In the genomic region with DNA sequence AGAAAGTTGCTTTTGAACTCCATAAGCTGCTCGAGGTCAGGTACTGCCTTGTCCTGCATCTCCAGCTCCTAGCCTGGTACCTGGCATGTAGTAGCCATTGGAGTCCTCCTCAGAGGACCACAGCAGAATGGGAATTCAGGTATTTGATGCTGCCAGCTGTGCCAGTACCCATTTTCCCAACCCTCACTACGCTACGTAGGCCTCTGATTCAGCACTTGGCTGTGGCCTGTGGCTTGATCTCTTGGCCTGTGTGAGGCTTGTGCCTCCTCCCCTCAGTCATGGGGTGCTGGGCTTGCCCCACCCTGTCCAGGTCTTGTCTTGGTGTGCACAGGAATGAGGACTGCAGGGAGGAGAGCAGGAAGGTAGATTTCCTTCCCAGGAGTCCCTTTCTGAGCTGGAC, we compare ENCODE assay signal across 8 cellular contexts. TPM values are rescaled to one million over a fixed set of nuclear protein-coding genes. Genes with fewer than 3 reads are reported as not detected.
DNase-seq lines count a peak whose midpoint lies in the region; ATAC-seq and TF ChIP-seq lines count a peak whose summit lies in the region.

No MANE protein-coding gene starts in this region.

- peak in 2 of 7 experiments; percentile 36 to 42 for DNase-seq in CD8-positive, alpha-beta T cell
- DNase-seq in activated CD8-positive, alpha-beta memory T cell treated with anti-CD3 and anti-CD28 coated beads, Interleukin-2, amount 50 U/mL, for 48 hours = peak; percentile 68
- DNase-seq in NCI-H1694 treated with DMSO at 0.1 percent for 48 hours (lab: John Stamatoyannopoulos, UW) = no peak
- DNase-seq in NCI-H2107 treated with DMSO at 0.1 percent for 48 hours (lab: John Stamatoyannopoulos, UW; ENCODE audit: unreplicated experiment) = no peak
- no peak for DNase-seq in NCI-H345 (lab: John Stamatoyannopoulos, UW)

- peaks cover 63% of the 10 kb centered on the region for H3K4me1 Mint-ChIP-seq in CD8-positive, alpha-beta T cell (ENCODE audit: low read depth)

- peak overlapping the region; percentile 63 for H3K4me3 Mint-ChIP-seq in CD8-positive, alpha-beta T cell

- intact Hi-C loops in CD8-positive, alpha-beta T cell (cut with DNase I, micrococcal nuclease) = loop anchor here in 1 of 2 experiments (1.0 kb wide), 1 partner anchor 10 kb away; no protein-coding TSS in a partner anchor

- peaks cover 61% of the 10 kb centered on the region for H3K36me3 Mint-ChIP-seq in CD8-positive, alpha-beta T cell

- CTCF ChIA-PET in CD8-positive, alpha-beta T cell (lab: Charles Lee) = interaction anchor here (3.3 kb wide), 1 partner anchor 9 kb away, joined by 18 read pairs; no protein-coding TSS in a partner anchor

- H3K27ac Mint-ChIP-seq in CD8-positive, alpha-beta T cell = peak overlapping the region; percentile 77

- H3K27me3 ChIP-seq in CD8-positive, alpha-beta T cell (ENCODE audit: insufficient read depth, low read length) = no peaks in the 10 kb centered on the region
- H3K27me3 ChIP-seq in iPS-18a (ENCODE audit: control insufficient read depth, insufficient read depth, low read length) = no peaks in the 10 kb centered on the region

- H3K4me3 ChIP-seq in CD8-positive, alpha-beta T cell (ENCODE audit: low read depth, low read length) = no peak overlapping the region
- no peak overlapping the region for H3K4me3 ChIP-seq in iPS-18a (ENCODE audit: low read length)

- TF ChIP-seq CTCF in CD8-positive, alpha-beta T cell (IDR thresholded peaks at IDR 0.05) = no peak

- peaks cover 6% of the 10 kb centered on the region for H3K36me3 ChIP-seq in CD8-positive, alpha-beta T cell (ENCODE audit: insufficient read depth, low read length)
- H3K36me3 ChIP-seq in iPS-18a (ENCODE audit: control insufficient read depth, low read depth, low read length) = peaks cover 11% of the 10 kb centered on the region

- POLR2A ChIA-PET in CD8-positive, alpha-beta T cell (lab: Charles Lee) = interaction anchor here (1.0 to 1.1 kb wide), 2 partner anchors 9 to 13 kb away, joined by 3 read pairs; no protein-coding TSS in a partner anchor

- no peak overlapping the region for H3K9ac ChIP-seq in iPS-18a (ENCODE audit: low read length)

- no peaks in the 10 kb centered on the region for H3K27me3 Mint-ChIP-seq in CD8-positive, alpha-beta T cell (ENCODE audit: low read depth)

- H3K9me3 ChIP-seq in CD8-positive, alpha-beta T cell (ENCODE audit: low read length) = no peaks in the 10 kb centered on the region
- no peaks in the 10 kb centered on the region for H3K9me3 ChIP-seq in iPS-18a (ENCODE audit: control insufficient read depth, low read depth, low read length)

- H3K27ac ChIP-seq in CD8-positive, alpha-beta T cell (ENCODE audit: low read depth, low read length) = no peak overlapping the region
- H3K27ac ChIP-seq in iPS-18a (ENCODE audit: low read length) = peak overlapping the region; percentile 15

- H3K4me1 ChIP-seq in CD8-positive, alpha-beta T cell (ENCODE audit: insufficient read depth, low read length) = peaks cover 43% of the 10 kb centered on the region
- H3K4me1 ChIP-seq in iPS-18a (ENCODE audit: control insufficient read depth, low read depth, low read length) = peaks cover 19% of the 10 kb centered on the region

- ATAC-seq in CD8-positive, alpha-beta T cell = peak; percentile 48
- ATAC-seq in GM19467 (IDR thresholded peaks at IDR 0.05; ENCODE audit: unreplicated experiment) (peak; percentile 42), HG03460 (IDR thresholded peaks at IDR 0.05; ENCODE audit: unreplicated experiment) (peak; percentile 50)

- no peaks in the 10 kb centered on the region for H3K9me3 Mint-ChIP-seq in CD8-positive, alpha-beta T cell

RNA-seq across cellular contexts. Expression of a gene that starts 11.8 kb away (rescaled TPM):
- total RNA-seq in CD8-positive, alpha-beta T cell = 100 to 1,000 TPM; 135 to 140 TPM
